In the genomic region with DNA sequence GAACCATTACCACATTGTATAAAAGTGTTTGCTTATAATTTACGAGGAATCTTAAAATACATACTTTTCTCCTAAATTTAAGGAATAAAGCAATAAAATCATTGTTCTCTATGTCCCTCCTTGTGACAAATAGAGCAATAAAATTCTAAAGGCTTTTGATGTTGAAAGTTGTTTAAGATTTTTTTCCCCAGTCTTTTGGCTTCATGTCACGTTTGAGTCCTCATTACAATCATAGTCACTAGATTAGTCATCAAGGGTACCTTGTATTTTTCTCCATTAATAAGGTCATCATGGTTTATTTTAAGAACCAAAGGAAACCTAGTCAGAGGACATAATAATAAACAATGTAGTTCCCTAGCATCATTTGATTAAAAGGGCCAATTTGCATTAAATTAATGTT, we compare ENCODE assay signal across 11 cellular contexts. TPM values are rescaled to one million over a fixed set of nuclear protein-coding genes. Genes with fewer than 3 reads are reported as not detected.
A peak's percentile ranks its signal among the peaks of the same experiment; 100 is the strongest.
DNase-seq lines count a peak whose midpoint lies in the region; ATAC-seq and TF ChIP-seq lines count a peak whose summit lies in the region.
"Had no signal": no experiment of that assay in that cellular context is flagged by ENCODE, and none has a peak within 500 bp of the region (broad histone marks: within the 10 kb centered on the region; RNA-seq: fewer than 3 reads in every experiment).

No MANE protein-coding gene starts in this region.

- ATAC-seq in HG03025 (IDR thresholded peaks at IDR 0.05; ENCODE audit: low FRiP score, unreplicated experiment), result no peak

- peaks cover 21% of the 10 kb centered on the region for H3K4me1 Mint-ChIP-seq in activated naive CD4-positive, alpha-beta T cell treated with anti-CD3 and anti-CD28 coated beads for 36 hours (ENCODE audit: low read depth)

- H3K4me3 ChIP-seq in GM23248, result peak overlapping the region; percentile 57
- peak overlapping the region in 1 of 2 donors; percentile 34 for H3K4me3 ChIP-seq in ascending aorta
- no peak overlapping the region for H3K4me3 ChIP-seq in foreskin fibroblast (ENCODE audit: low read depth in 1 of 2, low read length in 2 of 2)
- H3K4me3 ChIP-seq in stomach, result no peak overlapping the region

- intact Hi-C loops in ascending aorta (cut with DNase I) (loop anchor here (5.0 to 10.0 kb wide), 7 partner anchors 198 to 1208 kb away; partner anchors contain the start of genes AKAP11, DGKH, FOXO1 and MRPS31), stomach (cut with DNase I; ENCODE audit: low total_unique reads) (no loop called here)
- intact Hi-C loops in activated naive CD4-positive, alpha-beta T cell treated with anti-CD3 and anti-CD28 coated beads for 36 hours (cut with micrococcal nuclease), result loop anchor here (5.0 kb wide), 3 partner anchors 853 to 983 kb away; partner anchors contain the start of genes DGKH and VWA8

- TF ChIP-seq CTCF in ascending aorta (IDR thresholded peaks at IDR 0.05), result no peak
- TF ChIP-seq CTCF in foreskin fibroblast (IDR thresholded peaks at IDR 0.05; ENCODE audit: low read depth, low read length), result no peak
- no peak for TF ChIP-seq CTCF in stomach (IDR thresholded peaks at IDR 0.05)

- H3K36me3 Mint-ChIP-seq in activated naive CD4-positive, alpha-beta T cell treated with anti-CD3 and anti-CD28 coated beads for 36 hours (ENCODE audit: low read depth), result peaks cover 26% of the 10 kb centered on the region

- H3F3A ChIP-seq in GM23248 (ENCODE audit: insufficient read depth), result peaks cover 47% of the 10 kb centered on the region

- H4K20me1 ChIP-seq in GM23248 (ENCODE audit: insufficient read depth), result peaks cover 10% of the 10 kb centered on the region; the same call in 1 of the 2 replicates

- peak overlapping the region; percentile 88 for H3K4me2 ChIP-seq in GM23248 (ENCODE audit: unreplicated experiment)

- no peak overlapping the region for H3K4me3 Mint-ChIP-seq in activated naive CD4-positive, alpha-beta T cell treated with anti-CD3 and anti-CD28 coated beads for 36 hours
- H3K4me3 Mint-ChIP-seq: central memory CD8-positive, alpha-beta T cell had no signal

- 26 to 33% methylated on average over 2 of the region's 2 CpGs for WGBS in GM23248 (ENCODE audit: low coverage in 1 of 2, low lambda C conversion rate in 2 of 2, missing lambda C conversion rate in 2 of 2), 2 experiments
- WGBS in stomach, 5 donors, result 52 to 57% (median 56%) methylated on average over 2 of the region's 2 CpGs

- TF ChIP-seq EP300 in stomach (IDR thresholded peaks at IDR 0.05), result no peak

- peak overlapping the region; percentile 100 for H3K27ac ChIP-seq in GM23248
- peak overlapping the region; percentile 97 to 99 for H3K27ac ChIP-seq in ascending aorta
- peak overlapping the region in 4 of 5 donors; percentile 16 to 99 (median 96) for H3K27ac ChIP-seq in stomach

- H3K27me3 Mint-ChIP-seq in activated naive CD4-positive, alpha-beta T cell treated with anti-CD3 and anti-CD28 coated beads for 36 hours (ENCODE audit: low read depth), result peaks cover 4% of the 10 kb centered on the region
- H3K27me3 Mint-ChIP-seq: central memory CD8-positive, alpha-beta T cell had no signal

- DNase-seq in GM23248 (peak; percentile 87), ascending aorta (ENCODE audit: low spot score in 2 of 2) (no peak), foreskin fibroblast (peak; percentile 74 to 83), stomach (no peak), NCI-H128 (lab: John Stamatoyannopoulos, UW; ENCODE audit: unreplicated experiment) (no peak), NOMO-1 (lab: John Stamatoyannopoulos, UW; ENCODE audit: unreplicated experiment in 2 of 2) (no peak)
- no peak for DNase-seq in activated naive CD4-positive, alpha-beta T cell treated with anti-CD3 and anti-CD28 coated beads for 36 hours
- DNase-seq: DMS79, nucleus accumbens had no signal

- CTCF ChIA-PET in activated naive CD4-positive, alpha-beta T cell treated with anti-CD3 and anti-CD28 coated beads for 36 hours (lab: Charles Lee), result interaction anchor here (1.3 kb wide), 1 partner anchor 10 kb away, joined by 4 read pairs; no protein-coding TSS in a partner anchor

- H3K9me3 ChIP-seq in GM23248 (ENCODE audit: low read depth) (no peaks in the 10 kb centered on the region), ascending aorta (no peaks in the 10 kb centered on the region), stomach (no peaks in the 10 kb centered on the region)

- in situ Hi-C loops in GM23248 (cut with MboI), result no loop called here

- no peak overlapping the region for H3K27ac Mint-ChIP-seq in activated naive CD4-positive, alpha-beta T cell treated with anti-CD3 and anti-CD28 coated beads for 36 hours

- H2AFZ ChIP-seq in GM23248, result no peak overlapping the region

- H3K9me2 ChIP-seq in GM23248 (ENCODE audit: insufficient read depth), result no peaks in the 10 kb centered on the region

- H3K36me3 ChIP-seq in GM23248 (ENCODE audit: low read depth) (peaks cover 40% of the 10 kb centered on the region), ascending aorta (peaks cover 33 to 40% of the 10 kb centered on the region in 2 donors), stomach (peaks cover 24 to 44% (median 42%) of the 10 kb centered on the region in 4 donors)

- peaks cover 47% of the 10 kb centered on the region for H3K79me2 ChIP-seq in GM23248 (ENCODE audit: insufficient read depth)

- H3K4me1 ChIP-seq in GM23248 (ENCODE audit: insufficient read depth) (peaks cover 38% of the 10 kb centered on the region), ascending aorta (peaks cover 17 to 30% of the 10 kb centered on the region in 2 donors), stomach (peaks cover 19 to 46% (median 34%) of the 10 kb centered on the region in 4 donors)

- H3K27me3 ChIP-seq in GM23248 (replicated peaks; ENCODE audit: insufficient read depth) (no peaks in the 10 kb centered on the region), ascending aorta (no peaks in the 10 kb centered on the region), stomach (no peaks in the 10 kb centered on the region)

- no peaks in the 10 kb centered on the region for H3K9me3 Mint-ChIP-seq in activated naive CD4-positive, alpha-beta T cell treated with anti-CD3 and anti-CD28 coated beads for 36 hours
- H3K9me3 Mint-ChIP-seq: central memory CD8-positive, alpha-beta T cell had no signal

- TF ChIP-seq POLR2A in stomach (IDR thresholded peaks at IDR 0.05), result no peak

- H3K9ac ChIP-seq in GM23248, result peak overlapping the region; percentile 73

RNA-seq across cellular contexts. Expression of gene WBP4, which starts 3.2 kb away (rescaled TPM):
- total RNA-seq in GM23248 (2014; rRNA removed; shearing (Covaris generic)), result 7.5 and 11.8 TPM in 2 replicates
- 13.4 and 14.0 TPM in 2 replicates for polyA plus RNA-seq in GM23248 (2016; fragmentation: Nextera tagmentation; extraction: Ambion mirVana)
- 0.96 TPM for total RNA-seq in ascending aorta
- 10 to 100 TPM in 2 of 5 donors, 1 to 10 TPM in 2, under 1 TPM in 1; 0.58 to 18.9 (median 8.5) TPM for total RNA-seq in stomach
- 10 to 100 TPM in 1 of 3 donors, 1 to 10 TPM in 2; 8.7 to 15.7 (median 9.9) TPM for polyA plus RNA-seq in stomach
- 1 to 10 TPM; 8.1 to 8.2 TPM for total RNA-seq in activated naive CD4-positive, alpha-beta T cell treated with anti-CD3 and anti-CD28 coated beads for 36 hours

RNA-seq across cellular contexts. Expression of gene ELF1, which starts 45.4 kb away (rescaled TPM):
- 36.1 and 43.8 TPM in 2 replicates for total RNA-seq in GM23248 (2014; rRNA removed; shearing (Covaris generic))
- polyA plus RNA-seq in GM23248 (2016; fragmentation: Nextera tagmentation; extraction: Ambion mirVana) (39.9 and 42.7 TPM in 2 replicates), stomach (10 to 100 TPM; 10.9 to 31.8 (median 19.8) TPM)
- total RNA-seq in ascending aorta (105 TPM), stomach (100 to 1,000 TPM in 1 of 5 donors, 10 to 100 TPM in 4; 13.3 to 113 (median 49.7) TPM)
- total RNA-seq in activated naive CD4-positive, alpha-beta T cell treated with anti-CD3 and anti-CD28 coated beads for 36 hours, result 10 to 100 TPM; 61.7 to 62.3 TPM

Comparison
In these comparisons a context has a peak if more than half of its experiments do, and no peak if none do; other contexts are left out.
1. DNase-seq: peak in GM23248 (single experiment) and foreskin fibroblast (2 of 2); none in ascending aorta (0 of 2), stomach (single experiment), activated naive CD4-positive, alpha-beta T cell treated with anti-CD3 and anti-CD28 coated beads for 36 hours (single experiment), NCI-H128 (single experiment) and NOMO-1 (0 of 2).
2. Peak in every context shown above with its lines, with median percentiles within 50 percentile points of each other: H3K27ac ChIP-seq.